1 cellular context compared by ENCODE assay signal in the genomic region with DNA sequence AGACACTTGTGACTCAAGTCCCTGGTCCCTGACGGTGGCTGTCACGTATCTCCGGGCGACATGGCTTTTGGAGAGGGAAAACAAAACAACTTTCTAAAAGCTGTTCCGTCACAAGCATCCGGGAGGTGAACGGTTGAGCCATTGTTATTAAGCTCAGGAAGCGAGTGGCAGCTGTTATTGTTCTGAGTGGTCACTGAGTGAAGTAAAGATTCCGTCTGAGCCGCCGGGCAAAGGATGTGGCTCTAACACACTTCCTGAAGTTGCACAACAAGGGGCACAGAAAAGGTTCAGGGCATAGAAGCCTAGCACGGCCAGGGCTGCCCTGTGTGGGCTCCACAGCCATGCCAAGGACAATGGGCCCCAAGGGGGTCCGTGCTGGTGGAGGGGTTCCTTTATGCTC.
TF ChIP-seq lines count a peak whose summit lies in the region.

No MANE protein-coding gene starts in this region.

TF ChIP-seq in liver, 16 proteins besides CTCF, POLR2A, EP300 and RAD21 (continued from another document):
- no peak for TF ChIP-seq HNF4A (conservative IDR thresholded peaks at IDR 0.05)
- TF ChIP-seq JUND (IDR thresholded peaks at IDR 0.05) = no peak
